8 cellular contexts compared by ENCODE assay signal in the genomic region with DNA sequence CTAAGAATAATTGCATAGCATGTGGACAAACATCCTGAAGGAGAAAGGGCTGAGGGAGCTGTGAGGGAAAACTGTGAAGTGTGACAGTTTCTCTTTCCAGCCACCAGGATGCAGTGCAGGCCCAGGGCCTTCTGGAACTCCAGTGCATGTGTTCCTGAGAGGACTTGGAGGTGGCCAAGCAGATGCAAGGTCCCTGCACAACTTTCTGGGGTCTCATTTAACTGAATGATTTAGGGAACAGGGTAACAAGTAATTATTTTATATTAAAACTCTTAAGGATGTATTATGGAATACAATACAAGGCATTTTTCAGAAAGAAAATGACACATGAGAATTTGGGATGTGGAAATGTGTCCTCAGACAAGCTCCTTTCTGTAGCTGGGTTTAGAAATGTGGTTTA.
A peak's percentile ranks its signal among the peaks of the same experiment; 100 is the strongest.
DNase-seq lines count a peak whose midpoint lies in the region; ATAC-seq, FAIRE-seq and TF ChIP-seq lines count a peak whose summit lies in the region.

No MANE protein-coding gene starts in this region.

- TF ChIP-seq CTCF in AG04450 (IDR thresholded peaks at IDR 0.05; ENCODE audit: low read depth, low read length), result peak; percentile 94

- FAIRE-seq in GM12892 (lab: Jason Lieb, UNC), result peak; percentile 76

- peaks cover 16% of the 10 kb centered on the region for H3K27me3 Mint-ChIP-seq in activated CD8-positive, alpha-beta T cell treated with anti-CD3 and anti-CD28 coated beads, Interleukin-2, amount 10 ng/mL, durations not matched to agents 7 days and 5 days (ENCODE audit: low read depth)
- no peaks in the 10 kb centered on the region for H3K27me3 Mint-ChIP-seq in stimulated activated memory B cell treated with anti-CD40 and anti-IgM and Interleukin-4, amounts not matched to agents 10 μg/mL and 1 μg/mL and 100 μg/mL, for 72 hours

- no peak overlapping the region for H3K4me3 ChIP-seq in AG04450 (ENCODE audit: low read depth, low read length)

- DNase-seq in AG04450 (ENCODE audit: low read depth, low spot score) (peak; percentile 38), GM12892 (ENCODE audit: insufficient read length) (peak; percentile 36), NCI-H526 (lab: John Stamatoyannopoulos, UW) (peak; percentile 15 to 82), fibroblast of peridontal ligament (ENCODE audit: extremely low read depth) (peak; percentile 82), non-pigmented ciliary epithelial cell (ENCODE audit: low read depth) (peak; percentile 44)
- peak; percentile 48 for DNase-seq in activated CD8-positive, alpha-beta T cell treated with anti-CD3 and anti-CD28 coated beads, Interleukin-2, amount 10 ng/mL, durations not matched to agents 7 days and 5 days

- no peaks in the 10 kb centered on the region for H3K9me3 Mint-ChIP-seq in activated CD8-positive, alpha-beta T cell treated with anti-CD3 and anti-CD28 coated beads, Interleukin-2, amount 10 ng/mL, durations not matched to agents 7 days and 5 days (ENCODE audit: insufficient read depth)
- no peaks in the 10 kb centered on the region for H3K9me3 Mint-ChIP-seq in stimulated activated memory B cell treated with anti-CD40 and anti-IgM and Interleukin-4, amounts not matched to agents 10 μg/mL and 1 μg/mL and 100 μg/mL, for 72 hours

- POLR2A ChIA-PET in AG04450 (lab: Yijun Ruan, JAX), result interaction anchor here (0.6 to 1.0 kb wide), 3 partner anchors 26 to 145 kb away, joined by 3 read pairs; no protein-coding TSS in a partner anchor
- POLR2A ChIA-PET in activated CD8-positive, alpha-beta T cell treated with anti-CD3 and anti-CD28 coated beads, Interleukin-2, amount 10 ng/mL, durations not matched to agents 7 days and 5 days (lab: Charles Lee), result no interaction called here

- H3K4me1 Mint-ChIP-seq in activated CD8-positive, alpha-beta T cell treated with anti-CD3 and anti-CD28 coated beads, Interleukin-2, amount 10 ng/mL, durations not matched to agents 7 days and 5 days (ENCODE audit: low read depth), result no peaks in the 10 kb centered on the region
- H3K4me1 Mint-ChIP-seq in stimulated activated memory B cell treated with anti-CD40 and anti-IgM and Interleukin-4, amounts not matched to agents 10 μg/mL and 1 μg/mL and 100 μg/mL, for 72 hours, result no peaks in the 10 kb centered on the region

- no peak overlapping the region for H3K27ac ChIP-seq in AG04450 (ENCODE audit: low read depth, low read length)

- no peak for TF ChIP-seq POLR2A in GM12892 (IDR thresholded peaks at IDR 0.05; ENCODE audit: low read depth, low read length)

- ATAC-seq in HG03139 (IDR thresholded peaks at IDR 0.05; ENCODE audit: unreplicated experiment), result peak; percentile 67
- peak; percentile 85 for ATAC-seq in activated CD8-positive, alpha-beta T cell treated with anti-CD3 and anti-CD28 coated beads, Interleukin-2, amount 10 ng/mL, durations not matched to agents 7 days and 5 days
- ATAC-seq in stimulated activated memory B cell treated with anti-CD40 and anti-IgM and Interleukin-4, amounts not matched to agents 10 μg/mL and 1 μg/mL and 100 μg/mL, for 72 hours, result no peak

- no peak overlapping the region for H3K4me3 Mint-ChIP-seq in activated CD8-positive, alpha-beta T cell treated with anti-CD3 and anti-CD28 coated beads, Interleukin-2, amount 10 ng/mL, durations not matched to agents 7 days and 5 days
- H3K4me3 Mint-ChIP-seq in stimulated activated memory B cell treated with anti-CD40 and anti-IgM and Interleukin-4, amounts not matched to agents 10 μg/mL and 1 μg/mL and 100 μg/mL, for 72 hours, result no peak overlapping the region

- CTCF ChIA-PET in AG04450 (lab: Charles Lee), result interaction anchor here (0.6 to 8.8 kb wide), 46 partner anchors 11 to 1200 kb away, joined by 3 to 350 read pairs (median 4); partner anchors contain the start of genes BCL10, C1orf52 and ZNHIT6
- CTCF ChIA-PET in activated CD8-positive, alpha-beta T cell treated with anti-CD3 and anti-CD28 coated beads, Interleukin-2, amount 10 ng/mL, durations not matched to agents 7 days and 5 days (lab: Charles Lee), result interaction anchor here (0.7 to 4.3 kb wide), 15 partner anchors 19 to 167 kb away, joined by 3 to 71 read pairs (median 5); partner anchors contain the start of genes BCL10, C1orf52 and SYDE2

- no peaks in the 10 kb centered on the region for H3K9me3 ChIP-seq in AG04450 (ENCODE audit: control insufficient read depth, insufficient read depth, low read length)

- H3K27me3 ChIP-seq in AG04450 (ENCODE audit: control insufficient read depth, insufficient read depth, low read length), result peaks cover 2% of the 10 kb centered on the region

- no peak overlapping the region for H3K27ac Mint-ChIP-seq in activated CD8-positive, alpha-beta T cell treated with anti-CD3 and anti-CD28 coated beads, Interleukin-2, amount 10 ng/mL, durations not matched to agents 7 days and 5 days
- H3K27ac Mint-ChIP-seq in stimulated activated memory B cell treated with anti-CD40 and anti-IgM and Interleukin-4, amounts not matched to agents 10 μg/mL and 1 μg/mL and 100 μg/mL, for 72 hours, result no peak overlapping the region

- H3K36me3 Mint-ChIP-seq in activated CD8-positive, alpha-beta T cell treated with anti-CD3 and anti-CD28 coated beads, Interleukin-2, amount 10 ng/mL, durations not matched to agents 7 days and 5 days (ENCODE audit: low read depth), result no peaks in the 10 kb centered on the region
- no peaks in the 10 kb centered on the region for H3K36me3 Mint-ChIP-seq in stimulated activated memory B cell treated with anti-CD40 and anti-IgM and Interleukin-4, amounts not matched to agents 10 μg/mL and 1 μg/mL and 100 μg/mL, for 72 hours
